20 cellular contexts compared by ENCODE assay signal in genomic region chr4:118410143-118410542, GRCh38. TPM values are rescaled to one million over a fixed set of nuclear protein-coding genes. Genes with fewer than 3 reads are reported as not detected.
DNase-seq lines count a peak whose midpoint lies in the region; ATAC-seq and TF ChIP-seq lines count a peak whose summit lies in the region.
"Had no signal": no experiment of that assay in that cellular context is flagged by ENCODE, and none has a peak within 500 bp of the region (broad histone marks: within the 10 kb centered on the region; RNA-seq: fewer than 3 reads in every experiment).

No MANE protein-coding gene starts in this region.

- 50% methylated on average over 1 of the region's 3 CpGs; no CpG with 5 or more reads in 1 of the 2 experiments for WGBS in IMR-90 (ENCODE audit: extremely low coverage in 2 of 2, insufficient read length in 1 of 2), 2 experiments

- H3K23ac ChIP-seq in IMR-90 (ENCODE audit: low read depth, low read length), result no peak overlapping the region

- no peak overlapping the region for H3K14ac ChIP-seq in IMR-90 (replicated peaks; ENCODE audit: low read depth, low read length)

- H3K4ac ChIP-seq in IMR-90 (ENCODE audit: low read depth, low read length), result peak overlapping the region; percentile 72; the same call in 1 of the 2 replicates

- TF ChIP-seq RAD21 in IMR-90 (IDR thresholded peaks at IDR 0.05; ENCODE audit: low read length), result no peak

- no peak for TF ChIP-seq CTCF in IMR-90 (conservative IDR thresholded peaks at IDR 0.05; ENCODE audit: low read depth, low read length)
- no peak for TF ChIP-seq CTCF in brain microvascular endothelial cell (IDR thresholded peaks at IDR 0.05; ENCODE audit: low read depth, low read length, missing control alignments)
- TF ChIP-seq CTCF in foreskin fibroblast (IDR thresholded peaks at IDR 0.05; ENCODE audit: low read depth, low read length), result no peak

- H3K4me1 ChIP-seq in IMR-90 (ENCODE audit: control insufficient read depth, insufficient read depth, low read length), result no peaks in the 10 kb centered on the region; the same call in 1 of the 2 replicates
- H3K4me1 ChIP-seq: ascending aorta, neural progenitor cell had no signal

- H4K91ac ChIP-seq in IMR-90 (ENCODE audit: insufficient read depth, low read depth, low read length), result no peak overlapping the region

- H2BK5ac ChIP-seq in IMR-90 (ENCODE audit: low read depth, low read length, poor library complexity, severe bottlenecking), result peak overlapping the region; percentile 94

- intact Hi-C loops in IMR-90 (cut with micrococcal nuclease), result no loop called here

- H3K18ac ChIP-seq in IMR-90 (ENCODE audit: low read depth, low read length), result peak overlapping the region; percentile 13; the same call in 1 of the 2 replicates

- H3K79me1 ChIP-seq in IMR-90 (ENCODE audit: low read depth in 1 of 2, low read length in 2 of 2), result no peaks in the 10 kb centered on the region

- no peak overlapping the region for H2AK5ac ChIP-seq in IMR-90 (ENCODE audit: low read depth, low read length)

- H3K9me1 ChIP-seq in IMR-90 (ENCODE audit: insufficient read depth, low read length), result no peaks in the 10 kb centered on the region

- peak overlapping the region in 1 of 2 experiments; percentile 70; a peak in 1 of 4 replicates for H4K8ac ChIP-seq in IMR-90 (ENCODE audit: low read depth in 2 of 2, low read length in 2 of 2)

- dilution Hi-C loops in IMR-90 (cut with HindIII; ENCODE audit: low sequenced_read_pairs, unreplicated experiment), result no loop called here

- H3K27me3 ChIP-seq in IMR-90 (ENCODE audit: control insufficient read depth, insufficient read depth, low read length) (no peaks in the 10 kb centered on the region), brain microvascular endothelial cell (replicated peaks) (no peaks in the 10 kb centered on the region)
- H3K27me3 ChIP-seq: ascending aorta, neural progenitor cell had no signal

- CTCF ChIA-PET in IMR-90 (lab: Yijun Ruan, JAX), result no interaction called here

- in situ Hi-C loops in IMR-90 (cut with MboI; ENCODE audit: low sequenced_read_pairs), result no loop called here
- in situ Hi-C loops in brain microvascular endothelial cell (cut with HindIII; ENCODE audit: low pct_ligation_motif_present, low sequenced_read_pairs), result no loop called here

- H3K36me3 ChIP-seq in IMR-90 (ENCODE audit: control insufficient read depth, insufficient read depth, low read length) (no peaks in the 10 kb centered on the region), brain microvascular endothelial cell (replicated peaks) (no peaks in the 10 kb centered on the region)
- H3K36me3 ChIP-seq: ascending aorta, neural progenitor cell had no signal

- H2AK9ac ChIP-seq in IMR-90 (replicated peaks; ENCODE audit: low read depth, low read length, poor library complexity), result no peak overlapping the region

- peak overlapping the region; percentile 89; the same call in 1 of the 2 replicates for H4K5ac ChIP-seq in IMR-90 (ENCODE audit: low read depth, low read length)

- H2BK120ac ChIP-seq in IMR-90 (ENCODE audit: low read depth, low read length), result peak overlapping the region; percentile 87; the same call in 1 of the 2 replicates

- peak overlapping the region; percentile 46 for H3K4me2 ChIP-seq in IMR-90 (ENCODE audit: low read depth, low read length)
- H3K4me2 ChIP-seq: neural progenitor cell had no signal

- DNase-seq in AG08396 (ENCODE audit: low spot score) (peak; percentile 12), IMR-90 (peak; percentile 90), brain microvascular endothelial cell (peak; percentile 8), foreskin fibroblast (peak; percentile 62 to 84), nucleus accumbens (lab: John Stamatoyannopoulos, UW) (no peak)
- DNase-seq: ACHN; activated naive CD4-positive, alpha-beta T cell; CD4-positive, alpha-beta memory T cell; left ventricle myocardium superior; NCI-H1092; NCI-H2081 treated with DMSO at 0.1 percent for 48 hours; NCI-H510A treated with DMSO at 0.1 percent for 48 hours; Right ventricle myocardium superior had no signal

- TF ChIP-seq POLR2A in IMR-90 (IDR thresholded peaks at IDR 0.05; ENCODE audit: low read depth, low read length), result no peak

- no peaks in the 10 kb centered on the region for H4K20me1 ChIP-seq in IMR-90 (ENCODE audit: insufficient read depth, low read length)

- no peak overlapping the region for H3K56ac ChIP-seq in IMR-90 (ENCODE audit: extremely low read depth, insufficient read depth, low read length)

- H3K4me3 ChIP-seq in IMR-90 (ENCODE audit: insufficient read depth, low read depth, low read length), result no peak overlapping the region
- H3K4me3 ChIP-seq in brain microvascular endothelial cell (ENCODE audit: low read depth, low read length), result no peak overlapping the region
- no peak overlapping the region for H3K4me3 ChIP-seq in foreskin fibroblast (ENCODE audit: low read depth in 1 of 2, low read length in 2 of 2)
- H3K4me3 ChIP-seq: ascending aorta, coronary artery, neural progenitor cell had no signal

- ATAC-seq in IMR-90 (ENCODE audit: low read depth) (peak; percentile 87), HG03354 (IDR thresholded peaks at IDR 0.05; ENCODE audit: poor library complexity, severe bottlenecking, unreplicated experiment) (no peak), GM19467 (IDR thresholded peaks at IDR 0.05; ENCODE audit: unreplicated experiment) (no peak), GM18873 (IDR thresholded peaks at IDR 0.05; ENCODE audit: low FRiP score, unreplicated experiment) (no peak)
- ATAC-seq: left ventricle myocardium superior had no signal

- H2BK20ac ChIP-seq in IMR-90 (ENCODE audit: low read depth, low read length), result 0 out of 2 replicates have a peak overlapping the region, but pooled peaks have one; percentile 8

- no peak overlapping the region for H2AFZ ChIP-seq in IMR-90 (replicated peaks; ENCODE audit: low read length, poor library complexity)
- H2AFZ ChIP-seq: neural progenitor cell had no signal

- H2BK15ac ChIP-seq in IMR-90 (ENCODE audit: low read depth, low read length), result no peak overlapping the region

- no TSS peak for BruUV-seq in IMR-90 (replicated peaks; lab: Mats Ljungman, UMichigan)

- no peak overlapping the region; the same call in 1 of the 2 replicates for H3K9ac ChIP-seq in IMR-90 (ENCODE audit: low read depth, low read length)
- H3K9ac ChIP-seq: neural progenitor cell had no signal

- H3K9me3 ChIP-seq in IMR-90 (ENCODE audit: control insufficient read depth, insufficient read depth, low read length), result no peaks in the 10 kb centered on the region
- H3K9me3 ChIP-seq: ascending aorta had no signal

- H3K27ac ChIP-seq in IMR-90 (ENCODE audit: insufficient read depth, low read length), result peak overlapping the region; percentile 67; the same call in 1 of the 2 replicates
- H3K27ac ChIP-seq in brain microvascular endothelial cell, result no peak overlapping the region
- H3K27ac ChIP-seq: ascending aorta, coronary artery, neural progenitor cell had no signal

- POLR2A ChIA-PET in IMR-90 (lab: Charles Lee; ENCODE audit: unreplicated experiment), result no interaction called here

TF ChIP-seq in IMR-90, 13 proteins besides CTCF, POLR2A, EP300 and RAD21:
- TF ChIP-seq FOS (IDR thresholded peaks at IDR 0.05; ENCODE audit: low read depth, low read length) (peak; percentile 73), MXI1 (IDR thresholded peaks at IDR 0.05; ENCODE audit: borderline replicate concordance, low read depth, low read length) (no peak), BHLHE40 (IDR thresholded peaks at IDR 0.05; ENCODE audit: low read depth, low read length) (0 out of 2 replicates have a peak, but pooled peaks have one; percentile 24), RFX5 (IDR thresholded peaks at IDR 0.05; ENCODE audit: low read depth, low read length) (no peak), RCOR1 (IDR thresholded peaks at IDR 0.05; ENCODE audit: insufficient replicate concordance, low read length) (no peak), SMC3 (IDR thresholded peaks at IDR 0.05; ENCODE audit: low read depth, low read length) (no peak), CEBPB (IDR thresholded peaks at IDR 0.05; ENCODE audit: low read depth, low read length) (peak; percentile 55; the same call in 1 of the 2 replicates), CHD1 (IDR thresholded peaks at IDR 0.05; ENCODE audit: low read depth, low read length) (no peak), MAZ (IDR thresholded peaks at IDR 0.05; ENCODE audit: borderline replicate concordance, low read depth, low read length) (no peak), NFE2L2 (IDR thresholded peaks at IDR 0.05; ENCODE audit: low read depth, low read length) (peak; percentile 40; the same call in 1 of the 2 replicates), MAFK (IDR thresholded peaks at IDR 0.05; ENCODE audit: low read depth, low read length) (no peak), ELK1 (IDR thresholded peaks at IDR 0.05; ENCODE audit: borderline replicate concordance, low read depth, low read length) (no peak), USF2 (IDR thresholded peaks at IDR 0.05; ENCODE audit: low read depth, low read length) (no peak)

RNA-seq across cellular contexts. Expression of gene PRSS12, which starts 57.3 kb away (rescaled TPM):
- 51.1 and 62.2 TPM in 2 replicates for total RNA-seq in IMR-90 (2012; rRNA removed)
- 57.5 and 71.5 TPM in 2 replicates for polyA plus RNA-seq in IMR-90 (2012; rRNA removed)
- 36.6 TPM in 2 replicates for polyA plus RNA-seq in IMR-90 (2012; cell fraction: cytosol; rRNA removed)
- polyA plus RNA-seq in IMR-90 (2012; cell fraction: nucleus; rRNA removed; ENCODE audit: low replicate concordance), result 30.0 and 140 TPM in 2 replicates
- total RNA-seq: ascending aorta; CD4-positive, alpha-beta memory T cell; left ventricle myocardium superior; Right ventricle myocardium superior; T-helper 1 cell treated with Interleukin-12 subunit alpha and Interleukin-12 subunit beta and Interleukin-4 antibody, amounts not matched to agents 30 ng/mL and 1 ng/mL, for 36 hours had no signal

Comparison
In these comparisons a context has a peak if more than half of its experiments do, and no peak if none do; other contexts are left out.
1. DNase-seq: peak in AG08396 (single experiment), IMR-90 (single experiment), brain microvascular endothelial cell (single experiment) and foreskin fibroblast (2 of 2); none in nucleus accumbens (0 of 56).